In genomic region chr9:89177401-89178161, GRCh38 we compare ENCODE assay signal across 9 cellular contexts. TPM values are rescaled to one million over a fixed set of nuclear protein-coding genes. Genes with fewer than 3 reads are reported as not detected.
DNase-seq lines count a peak whose midpoint lies in the region; ATAC-seq, FAIRE-seq and TF ChIP-seq lines count a peak whose summit lies in the region.
"Had no signal": no experiment of that assay in that cellular context is flagged by ENCODE, and none has a peak within 500 bp of the region (broad histone marks: within the 10 kb centered on the region; RNA-seq: fewer than 3 reads in every experiment).

No MANE protein-coding gene starts in this region.

- FAIRE-seq in kidney (lab: Jason Lieb, UNC), result no peak
- FAIRE-seq: islet of Langerhans had no signal

- WGBS in body of pancreas, 2 donors, result 5 to 9% methylated on average over 4 to 53 of the region's 59 CpGs

- POLR2A ChIA-PET in naive thymus-derived CD8-positive, alpha-beta T cell (lab: Charles Lee), result no interaction called here

- DNase-seq in body of pancreas (peak in 3 of 4 donors; percentile 22 to 52 (median 42)), kidney (peak; percentile 75), superior temporal gyrus (ENCODE audit: extremely low spot score) (peak; percentile 35), Ammon's horn (ENCODE audit: low spot score) (no peak)
- DNase-seq in naive thymus-derived CD8-positive, alpha-beta T cell, result no peak
- DNase-seq: activated T-cell treated with anti-CD3 and anti-CD28 coated beads, Interleukin-2, amount 50 U/mL, for 48 hours had no signal

- TF ChIP-seq POLR2A in body of pancreas (IDR thresholded peaks at IDR 0.05), result no peak

- peaks cover 9 to 23% (median 20%) of the 10 kb centered on the region in 4 donors for H3K4me1 Mint-ChIP-seq in naive thymus-derived CD8-positive, alpha-beta T cell

- TF ChIP-seq CTCF in body of pancreas (IDR thresholded peaks at IDR 0.05) (no peak), kidney (IDR thresholded peaks at IDR 0.05; ENCODE audit: borderline replicate concordance, extremely low read depth, insufficient read depth) (no peak)

- peaks cover 0 to 4% (median 0%) of the 10 kb centered on the region in 3 donors for H3K36me3 Mint-ChIP-seq in naive thymus-derived CD8-positive, alpha-beta T cell

- H3K36me3 ChIP-seq in HUES48 (ENCODE audit: control insufficient read depth, insufficient read depth, low read length) (no peaks in the 10 kb centered on the region), body of pancreas (replicated peaks in 1 of 2; ENCODE audit: insufficient read depth in 1 of 2, low read depth in 2 of 2) (no peaks in the 10 kb centered on the region), kidney (ENCODE audit: control insufficient read depth in 1 of 2, insufficient read depth in 2 of 2, low read length in 2 of 2) (no peaks in the 10 kb centered on the region)

- H3K4me3 Mint-ChIP-seq in naive thymus-derived CD8-positive, alpha-beta T cell, result no peak overlapping the region

- peak overlapping the region in 1 of 10 donors; percentile 40 for H3K27ac Mint-ChIP-seq in naive thymus-derived CD8-positive, alpha-beta T cell

- H3K27me3 Mint-ChIP-seq in naive thymus-derived CD8-positive, alpha-beta T cell, result peaks cover 29 to 64% (median 59%) of the 10 kb centered on the region in 5 donors

- H3K27me3 ChIP-seq in HUES48 (ENCODE audit: control insufficient read depth, insufficient read depth, low read length), result peaks cover 51% of the 10 kb centered on the region
- no peaks in the 10 kb centered on the region for H3K27me3 ChIP-seq in body of pancreas

- H3K9ac ChIP-seq in HUES48 (ENCODE audit: low read depth, low read length), result no peak overlapping the region; the same call in 1 of the 2 replicates
- H3K9ac ChIP-seq in kidney (ENCODE audit: low read length in 2 of 2), result no peak overlapping the region

- peaks cover 0 to 2% (median 0%) of the 10 kb centered on the region in 9 donors for H3K9me3 Mint-ChIP-seq in naive thymus-derived CD8-positive, alpha-beta T cell

- H3K9me3 ChIP-seq in HUES48 (ENCODE audit: control insufficient read depth, insufficient read depth, low read length), result no peaks in the 10 kb centered on the region
- no peaks in the 10 kb centered on the region for H3K9me3 ChIP-seq in body of pancreas
- H3K9me3 ChIP-seq in kidney (ENCODE audit: control insufficient read depth in 1 of 2, low read length in 2 of 2), result no peaks in the 10 kb centered on the region

- H3K4me3 ChIP-seq in HUES48 (ENCODE audit: low read depth, low read length) (peak overlapping the region; percentile 61), body of pancreas (no peak overlapping the region), kidney (ENCODE audit: low read length in 2 of 2) (peak overlapping the region; percentile 53 to 55)

- H3K4me1 ChIP-seq in HUES48 (ENCODE audit: control insufficient read depth, insufficient read depth, low read length) (peaks cover 39% of the 10 kb centered on the region), body of pancreas (peaks cover 25% of the 10 kb centered on the region), kidney (ENCODE audit: control insufficient read depth in 1 of 2, insufficient read depth in 1 of 2, low read depth in 1 of 2, low read length in 2 of 2) (peaks cover 6 to 10% of the 10 kb centered on the region in 2 donors)

- no peak overlapping the region for H3K27ac ChIP-seq in HUES48 (ENCODE audit: low read depth, low read length)
- peak overlapping the region in 3 of 4 donors; percentile 3 to 63 (median 44) for H3K27ac ChIP-seq in body of pancreas
- H3K27ac ChIP-seq in kidney (ENCODE audit: low read depth in 2 of 2, low read length in 2 of 2), result no peak overlapping the region

- intact Hi-C loops in body of pancreas (cut with DNase I) (no loop called here), kidney (cut with DNase I) (no loop called here)

- ATAC-seq in body of pancreas (no peak), HG03457 (IDR thresholded peaks at IDR 0.05; ENCODE audit: unreplicated experiment) (no peak)
- no peak for ATAC-seq in naive thymus-derived CD8-positive, alpha-beta T cell

RNA-seq across cellular contexts. Expression of gene SHC3, which starts 1.0 kb away (rescaled TPM):
- 1 to 10 TPM; 5.7 to 6.9 TPM for total RNA-seq in body of pancreas
- total RNA-seq in kidney, result 1.5 TPM
- polyA plus RNA-seq in kidney (ENCODE audit: insufficient read depth, low read depth, low replicate concordance), result 0.95 TPM
- total RNA-seq in naive thymus-derived CD8-positive, alpha-beta T cell, result under 1 TPM; 0.11 to 0.42 TPM
- polyA plus RNA-seq in naive thymus-derived CD8-positive, alpha-beta T cell, result not detected

Comparison
In these comparisons a context has a peak if more than half of its experiments do, and no peak if none do; other contexts are left out.
1. H3K27ac ChIP-seq: peak in body of pancreas (3 of 4); none in HUES48 (single experiment) and kidney (0 of 2).
2. H3K4me3 ChIP-seq: peak in HUES48 (single experiment) and kidney (2 of 2); none in body of pancreas (0 of 2).
3. DNase-seq: peak in body of pancreas (3 of 4), kidney (single experiment) and superior temporal gyrus (single experiment); none in naive thymus-derived CD8-positive, alpha-beta T cell (0 of 10) and Ammon's horn (single experiment).